Comparison of ENCODE assay signal across 9 cellular contexts in genomic region chr22:50209893-50210292, GRCh38. TPM values are rescaled to one million over a fixed set of nuclear protein-coding genes. Genes with fewer than 3 reads are reported as not detected.
DNase-seq lines count a peak whose midpoint lies in the region; ATAC-seq and TF ChIP-seq lines count a peak whose summit lies in the region.
"Had no signal": no experiment of that assay in that cellular context is flagged by ENCODE, and none has a peak within 500 bp of the region (broad histone marks: within the 10 kb centered on the region; RNA-seq: fewer than 3 reads in every experiment).

No MANE protein-coding gene starts in this region.

- peaks cover 1% of the 10 kb centered on the region for H3K79me1 ChIP-seq in mesendoderm (ENCODE audit: low read length)

- WGBS in mesendoderm (ENCODE audit: extremely low coverage, insufficient coverage, low lambda C conversion rate): no CpG with 5 or more reads among the region's 20 CpGs

- no peaks in the 10 kb centered on the region for H3K27me3 ChIP-seq in MM.1S (replicated peaks; ENCODE audit: insufficient read depth, low read length)
- no peaks in the 10 kb centered on the region for H3K27me3 ChIP-seq in mesendoderm (ENCODE audit: insufficient read depth, low read length, poor library complexity)

- H3K4ac ChIP-seq in mesendoderm (ENCODE audit: low read depth, low read length): no peak overlapping the region

- no peaks in the 10 kb centered on the region for H3F3A ChIP-seq in MM.1S (ENCODE audit: insufficient read depth, low read length)

- no peak overlapping the region for H2AK5ac ChIP-seq in mesendoderm (ENCODE audit: low read length)

- no peaks in the 10 kb centered on the region for H4K20me1 ChIP-seq in MM.1S (ENCODE audit: insufficient read depth, low read length)

- no peaks in the 10 kb centered on the region; the same call in 1 of the 2 replicates for H3K36me3 ChIP-seq in MM.1S (replicated peaks; ENCODE audit: insufficient read depth, low read length)
- peaks cover 2% of the 10 kb centered on the region for H3K36me3 ChIP-seq in mesendoderm (ENCODE audit: control insufficient read depth, insufficient read depth, low read length)

- no peaks in the 10 kb centered on the region for H3K9me2 ChIP-seq in MM.1S (replicated peaks; ENCODE audit: insufficient read depth, low read length)

- H2AFZ ChIP-seq in MM.1S (ENCODE audit: low read length): no peak overlapping the region

- no peaks in the 10 kb centered on the region for H3K9me3 ChIP-seq in MM.1S (replicated peaks; ENCODE audit: insufficient read depth, low read length)

- H3K4me3 ChIP-seq in MM.1S (ENCODE audit: low read length) (no peak overlapping the region), mesendoderm (ENCODE audit: low read length) (no peak overlapping the region)

- no peaks in the 10 kb centered on the region for H3K4me1 ChIP-seq in MM.1S (ENCODE audit: low read length)
- no peaks in the 10 kb centered on the region for H3K4me1 ChIP-seq in mesendoderm (ENCODE audit: control insufficient read depth, low read depth, low read length)

- H3K56ac ChIP-seq in mesendoderm (ENCODE audit: low read length): no peak overlapping the region

- TF ChIP-seq CTCF in MM.1S (IDR thresholded peaks at IDR 0.05; ENCODE audit: low read length): peak; percentile 88

- H3K27ac ChIP-seq in MM.1S (ENCODE audit: low read length) (no peak overlapping the region), mesendoderm (ENCODE audit: low read depth, low read length) (no peak overlapping the region)
- H3K27ac ChIP-seq: epithelial cell of prostate had no signal

- no peak overlapping the region for H2BK5ac ChIP-seq in mesendoderm (ENCODE audit: low read length)

- H2BK120ac ChIP-seq in mesendoderm (ENCODE audit: low read depth, low read length): no peak overlapping the region

- peak; percentile 1 to 46 (median 12) for DNase-seq in NCI-H1417 (lab: John Stamatoyannopoulos, UW)
- no peak for DNase-seq in NCI-H1417 treated with DMSO at 0.1 percent for 48 hours (lab: John Stamatoyannopoulos, UW)
- DNase-seq in MM.1S: peak; percentile 67
- peak; percentile 64 to 73 for DNase-seq in activated CD4-positive, alpha-beta T cell treated with anti-CD3 and anti-CD28 coated beads for 4 hours
- DNase-seq in dermis microvascular lymphatic vessel endothelial cell (ENCODE audit: low read depth in 2 of 2): peak; percentile 28 to 64
- peak; percentile 52 for DNase-seq in mesendoderm
- DNase-seq in stimulated activated naive CD4-positive, alpha-beta T cell (lab: John Stamatoyannopoulos, UW): peak; percentile 48 to 77 (median 58)

- ATAC-seq in GM19397 (IDR thresholded peaks at IDR 0.05; ENCODE audit: unreplicated experiment): no peak

- H3K18ac ChIP-seq in mesendoderm (ENCODE audit: low read length): no peak overlapping the region

- no peak overlapping the region for H2BK15ac ChIP-seq in mesendoderm (replicated peaks; ENCODE audit: low read depth)

- H4K8ac ChIP-seq in mesendoderm (ENCODE audit: low read depth, low read length): no peak overlapping the region

- no peak overlapping the region for H4K5ac ChIP-seq in mesendoderm (ENCODE audit: low read length)

- H3K23ac ChIP-seq in mesendoderm (ENCODE audit: low read length): no peak overlapping the region

- H3K9ac ChIP-seq in MM.1S (ENCODE audit: low read length): no peak overlapping the region
- H3K9ac ChIP-seq in mesendoderm (ENCODE audit: low read length): no peak overlapping the region

- peaks cover 16% of the 10 kb centered on the region for H3K79me2 ChIP-seq in MM.1S (ENCODE audit: low read length)
- H3K79me2 ChIP-seq in mesendoderm (ENCODE audit: control insufficient read depth, insufficient read depth, low read length): no peaks in the 10 kb centered on the region

- H3K4me2 ChIP-seq in MM.1S (ENCODE audit: low read depth, low read length): no peak overlapping the region
- no peak overlapping the region for H3K4me2 ChIP-seq in mesendoderm (ENCODE audit: low read length)

RNA-seq across cellular contexts. Expression of gene SELENOO, which starts 9.1 kb away (rescaled TPM):
- total RNA-seq in dermis microvascular lymphatic vessel endothelial cell: 15.8 and 22.6 TPM in 2 replicates
- 8.4 TPM for polyA plus RNA-seq in mesendoderm (2013, experiment 1 of 2)
- polyA plus RNA-seq in mesendoderm (2013, experiment 2 of 2): 8.9 TPM

RNA-seq across cellular contexts. Expression of gene TRABD, which starts 24.2 kb away (rescaled TPM):
- total RNA-seq in dermis microvascular lymphatic vessel endothelial cell: 16.2 and 20.0 TPM in 2 replicates
- polyA plus RNA-seq in mesendoderm (2013, experiment 1 of 2): 34.7 TPM
- 35.7 TPM for polyA plus RNA-seq in mesendoderm (2013, experiment 2 of 2)

RNA-seq across cellular contexts. Expression of gene TUBGCP6, which starts 34.9 kb away (rescaled TPM):
- total RNA-seq in dermis microvascular lymphatic vessel endothelial cell: 14.0 and 22.0 TPM in 2 replicates
- polyA plus RNA-seq in mesendoderm (2013, experiment 1 of 2): 8.0 TPM
- polyA plus RNA-seq in mesendoderm (2013, experiment 2 of 2): 7.6 TPM

RNA-seq across cellular contexts. Expression of gene PANX2, which starts 39.4 kb away (rescaled TPM):
- total RNA-seq in dermis microvascular lymphatic vessel endothelial cell: 0.13 and 0.63 TPM in 2 replicates
- polyA plus RNA-seq in mesendoderm (2013, experiment 1 of 2): 1.1 TPM
- 1.1 TPM for polyA plus RNA-seq in mesendoderm (2013, experiment 2 of 2)

RNA-seq across cellular contexts. Expression of gene HDAC10, which starts 41.2 kb away (rescaled TPM):
- 9.4 and 18.2 TPM in 2 replicates for total RNA-seq in dermis microvascular lymphatic vessel endothelial cell
- polyA plus RNA-seq in mesendoderm (2013, experiment 1 of 2): 8.9 TPM
- polyA plus RNA-seq in mesendoderm (2013, experiment 2 of 2): 8.2 TPM
